10 cellular contexts compared by ENCODE assay signal in the genomic region with DNA sequence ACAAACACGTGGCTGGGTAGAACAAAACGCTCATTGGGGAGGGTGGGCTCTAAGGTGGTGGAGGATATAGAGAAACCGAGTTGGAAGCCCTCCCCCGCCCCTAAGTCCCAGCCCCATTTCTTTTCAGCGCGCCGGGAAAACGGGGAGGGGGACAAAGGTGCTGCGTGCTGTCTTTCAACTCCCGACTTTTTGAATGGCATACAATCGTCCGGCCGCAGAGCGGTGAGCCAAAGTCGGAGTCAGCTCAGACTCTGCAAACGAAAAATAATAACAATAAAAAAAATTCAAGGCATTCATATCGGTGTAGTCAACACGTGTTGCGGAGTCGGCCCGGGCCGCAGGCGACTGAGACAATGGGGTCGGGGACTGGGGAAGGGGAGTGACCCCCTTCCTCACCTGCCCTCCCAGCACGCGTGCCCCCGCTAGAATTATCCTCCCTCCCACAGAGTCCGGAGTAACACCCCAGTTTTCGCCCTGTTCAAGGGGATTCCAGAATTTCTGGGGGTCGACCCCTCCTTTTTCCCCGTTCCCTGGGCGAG. TPM values are rescaled to one million over a fixed set of nuclear protein-coding genes. Genes with fewer than 3 reads are reported as not detected.
A peak's percentile ranks its signal among the peaks of the same experiment; 100 is the strongest.
DNase-seq lines count a peak whose midpoint lies in the region; ATAC-seq, FAIRE-seq and TF ChIP-seq lines count a peak whose summit lies in the region.
"Had no signal": no experiment of that assay in that cellular context is flagged by ENCODE, and none has a peak within 500 bp of the region (broad histone marks: within the 10 kb centered on the region; RNA-seq: fewer than 3 reads in every experiment).

No MANE protein-coding gene starts in this region.

- intact Hi-C loops in HepG2 (cut with micrococcal nuclease; ENCODE audit: unreplicated experiment): no loop called here
- intact Hi-C loops in right lobe of liver (cut with DNase I): no loop called here
- intact Hi-C loops in aorta (cut with DNase I): no loop called here

- in situ Hi-C loops in HepG2 (cut with HindIII; ENCODE audit: extremely low pct_ligation_motif_present, low pct_unique_long_range_greater_than_20kb): no loop called here

- BruUV-seq in HepG2 (replicated peaks; lab: Mats Ljungman, UMichigan): no TSS peak

- peak in 1 of 2 experiments; percentile 21; a peak in 1 of 4 replicates for TF ChIP-seq POLR2A in HepG2 (IDR thresholded peaks at IDR 0.05; ENCODE audit: insufficient read depth in 1 of 2, low read depth in 2 of 2, low read length in 2 of 2)
- TF ChIP-seq POLR2A in right lobe of liver (IDR thresholded peaks at IDR 0.05): no peak

- ATAC-seq in HepG2: peak; percentile 3
- ATAC-seq in right lobe of liver: no peak
- ATAC-seq in aorta (ENCODE audit: low FRiP score): peak; percentile 33
- no peak for ATAC-seq in GM21619 (IDR thresholded peaks at IDR 0.05; ENCODE audit: unreplicated experiment)
- ATAC-seq in GM21737 (IDR thresholded peaks at IDR 0.05; ENCODE audit: unreplicated experiment): no peak

- no peak for DNase-seq in HepG2 (ENCODE audit: low spot score)
- DNase-seq in right lobe of liver: no peak
- peak; percentile 71 for DNase-seq in SW480 (ENCODE audit: low spot score)
- no peak for DNase-seq in aorta
- DNase-seq in anterior cingulate cortex (lab: John Stamatoyannopoulos, UW): no peak
- DNase-seq: NCI-H446 treated with DMSO at 0.1 percent for 48 hours had no signal

- H3K27me3 ChIP-seq in HepG2 (ENCODE audit: control insufficient read depth in 1 of 2, insufficient read depth in 2 of 2, low read length in 2 of 2) (peaks cover 0 to 3% of the 10 kb centered on the region in 2 experiments; a peak in 1 of 5 replicates), right lobe of liver (peaks cover 22 to 70% of the 10 kb centered on the region in 2 donors), iPS-15b (ENCODE audit: control insufficient read depth, insufficient read depth, low read length) (no peaks in the 10 kb centered on the region), aorta (ENCODE audit: control insufficient read depth in 1 of 2, insufficient read depth in 2 of 2, low read length in 1 of 2) (no peaks in the 10 kb centered on the region)

- POLR2A ChIA-PET in HepG2 (lab: Yijun Ruan, JAX): interaction anchor here (0.6 to 8.6 kb wide), 21 partner anchors 10 to 769 kb away, joined by 3 to 268 read pairs (median 5); a partner anchor contains a TSS

- H3K79me2 ChIP-seq in HepG2 (ENCODE audit: insufficient read depth, low read length): peaks cover 47% of the 10 kb centered on the region

- TF ChIP-seq CTCF in HepG2 (CRISPR knock-in tag; IDR thresholded peaks at IDR 0.05) (no peak), right lobe of liver (IDR thresholded peaks at IDR 0.05) (no peak)

- no peak overlapping the region for H2AFZ ChIP-seq in HepG2 (ENCODE audit: low read length)

- H3K9me3 ChIP-seq in HepG2 (ENCODE audit: low read length): no peaks in the 10 kb centered on the region
- H3K9me3 ChIP-seq in right lobe of liver: no peaks in the 10 kb centered on the region
- no peaks in the 10 kb centered on the region for H3K9me3 ChIP-seq in iPS-15b (ENCODE audit: control insufficient read depth, insufficient read depth, low read length)
- H3K9me3 ChIP-seq in aorta (ENCODE audit: control insufficient read depth, low read length): no peaks in the 10 kb centered on the region

- H3K36me3 ChIP-seq in HepG2 (replicated peaks in 1 of 2; ENCODE audit: control insufficient read depth in 1 of 2, insufficient read depth in 2 of 2, low read length in 2 of 2): no peaks in the 10 kb centered on the region
- no peaks in the 10 kb centered on the region for H3K36me3 ChIP-seq in right lobe of liver
- H3K36me3 ChIP-seq in iPS-15b (ENCODE audit: control insufficient read depth, insufficient read depth, low read length): peaks cover 4% of the 10 kb centered on the region
- no peaks in the 10 kb centered on the region for H3K36me3 ChIP-seq in aorta (ENCODE audit: control insufficient read depth in 1 of 2, insufficient read depth in 2 of 2, low read length in 1 of 2)

- peak overlapping the region; percentile 99 for H3K9ac ChIP-seq in HepG2 (ENCODE audit: insufficient read depth, low read depth, low read length)
- H3K9ac ChIP-seq in iPS-15b (ENCODE audit: low read depth, low read length): peak overlapping the region; percentile 98

- 2% methylated on average over 32 of the region's 32 CpGs for WGBS in HepG2 (ENCODE audit: low lambda C conversion rate)
- WGBS in right lobe of liver (ENCODE audit: insufficient coverage, low coverage, low lambda C conversion rate, missing lambda C conversion rate): 8% methylated on average over 24 of the region's 32 CpGs
- 8 to 10% methylated on average over 32 of the region's 32 CpGs for WGBS in aorta, 2 donors

- H3K4me3 ChIP-seq in HepG2 (replicated peaks in 1 of 3; ENCODE audit: insufficient read depth in 1 of 3, low read depth in 2 of 3, low read length in 3 of 3): peak overlapping the region; percentile 87 to 97 (median 90)
- no peak overlapping the region for H3K4me3 ChIP-seq in right lobe of liver
- peak overlapping the region; percentile 66 for H3K4me3 ChIP-seq in iPS-15b (ENCODE audit: low read depth, low read length)
- no peak overlapping the region for H3K4me3 ChIP-seq in aorta (ENCODE audit: low read length in 2 of 2)

- no peak for TF ChIP-seq EP300 in HepG2 (IDR thresholded peaks at IDR 0.05; ENCODE audit: low read depth in 2 of 2, low read length in 2 of 2)
- TF ChIP-seq EP300 in HepG2 (CRISPR knock-in tag; IDR thresholded peaks at IDR 0.05; ENCODE audit: borderline replicate concordance): no peak

- H3K4me1 ChIP-seq in HepG2 (ENCODE audit: insufficient read depth, low read length) (peaks cover 14% of the 10 kb centered on the region), right lobe of liver (peaks cover 0 to 2% (median 0%) of the 10 kb centered on the region in 4 donors), iPS-15b (ENCODE audit: control insufficient read depth, insufficient read depth, low read length) (peaks cover 20% of the 10 kb centered on the region), aorta (ENCODE audit: control insufficient read depth in 1 of 2, insufficient read depth in 2 of 2, low read length in 2 of 2) (no peaks in the 10 kb centered on the region)

- no peak for FAIRE-seq in HepG2 (lab: Jason Lieb, UNC)

- peak overlapping the region; percentile 87 for H3K4me2 ChIP-seq in HepG2 (ENCODE audit: low read depth, low read length)

- TF ChIP-seq RAD21 in HepG2 (CRISPR knock-in tag; IDR thresholded peaks at IDR 0.05): no peak

- CTCF ChIA-PET in HepG2 (lab: Yijun Ruan, JAX; ENCODE audit: low intra/inter-chr PET ratio, low total read pairs): interaction anchor here (1.1 kb wide), 1 partner anchor 41 kb away, joined by 3 read pairs; no protein-coding TSS in a partner anchor

- no peaks in the 10 kb centered on the region; the same call in 1 of the 2 replicates for H4K20me1 ChIP-seq in HepG2 (ENCODE audit: insufficient read depth, low read length)

- peak overlapping the region; percentile 95 for H3K27ac ChIP-seq in HepG2 (ENCODE audit: extremely low read length, insufficient read depth, low read length)
- H3K27ac ChIP-seq in right lobe of liver: no peak overlapping the region
- H3K27ac ChIP-seq in aorta (ENCODE audit: low read depth in 1 of 2, low read length in 2 of 2): no peak overlapping the region

RNA-seq across cellular contexts. Expression of a gene that starts 1.8 kb away (rescaled TPM):
- 75.1 and 116 TPM in 2 replicates for total RNA-seq in HepG2 (2016; rRNA removed; fragmentation: Illumina TruSeq; extraction: Trizol)
- 9.9 and 10.7 TPM in 2 replicates for total RNA-seq in HepG2 (2016; cell fraction: cytosol; rRNA removed; fragmentation: Illumina TruSeq; extraction: Trizol; ENCODE audit: low read depth)
- 72.3 and 98.1 TPM in 2 replicates for total RNA-seq in HepG2 (2016; cell fraction: insoluble cytoplasmic fraction; rRNA removed; fragmentation: Illumina TruSeq; extraction: Trizol)
- 48.4 and 51.3 TPM in 2 replicates for total RNA-seq in HepG2 (2016; cell fraction: membrane; rRNA removed; fragmentation: Illumina TruSeq; extraction: Trizol)
- total RNA-seq in HepG2 (2016; cell fraction: nucleus; rRNA removed; fragmentation: Illumina TruSeq; extraction: Trizol): 85.9 and 101 TPM in 2 replicates
- polyA plus RNA-seq in HepG2 (2011; rRNA removed): 29.0 and 29.7 TPM in 2 replicates
- polyA plus RNA-seq in HepG2 (2011; cell fraction: cytosol; rRNA removed): 20.8 and 22.5 TPM in 2 replicates
- polyA plus RNA-seq in HepG2 (2011; cell fraction: nucleus; rRNA removed): 55.5 and 77.0 TPM in 2 replicates
- polyA plus RNA-seq in HepG2 (2012): 38.7 and 44.9 TPM in 2 replicates
- 5.3 and 5.9 TPM in 2 replicates for polyA plus RNA-seq in HepG2 (2016; cell fraction: cytosol; fragmentation: Illumina TruSeq; extraction: Trizol; ENCODE audit: low read depth)
- 74.2 and 94.4 TPM in 2 replicates for polyA plus RNA-seq in HepG2 (2016; cell fraction: insoluble cytoplasmic fraction; fragmentation: Illumina TruSeq; extraction: Trizol; ENCODE audit: low read depth)
- polyA plus RNA-seq in HepG2 (2016; cell fraction: membrane; fragmentation: Illumina TruSeq; extraction: Trizol; ENCODE audit: low read depth): 16.6 and 19.1 TPM in 2 replicates
- polyA plus RNA-seq in HepG2 (2016; cell fraction: nucleus; fragmentation: Illumina TruSeq; extraction: Trizol; ENCODE audit: insufficient read depth, low read depth): 92.5 and 99.5 TPM in 2 replicates
- 12.9 and 68.2 TPM in 2 replicates for polyA minus RNA-seq in HepG2 (2011; rRNA and poly(A)+ RNA removed; ENCODE audit: low replicate concordance)
- polyA minus RNA-seq in HepG2 (2011; cell fraction: cytosol; rRNA and poly(A)+ RNA removed): 68.9 and 72.7 TPM in 2 replicates
- 66.3 and 72.9 TPM in 2 replicates for polyA minus RNA-seq in HepG2 (2011; cell fraction: nucleus; rRNA and poly(A)+ RNA removed)
- total RNA-seq in right lobe of liver: under 1 TPM in 1 of 6 experiments, not detected in 5; 0.56 TPM
- under 1 TPM in 1 of 2 donors, not detected in 1; 0.29 TPM for total RNA-seq in aorta
- polyA plus RNA-seq in aorta: under 1 TPM in 1 of 2 donors, not detected in 1; 0.13 TPM

RNA-seq across cellular contexts. Expression of a gene that starts 27.0 kb away (rescaled TPM):
- total RNA-seq in HepG2 (2016; rRNA removed; fragmentation: Illumina TruSeq; extraction: Trizol) (0.73 TPM in 1 of 2 replicates, not detected in the other), right lobe of liver (not detected), aorta (not detected)
- total RNA-seq in HepG2 (2016; cell fraction: cytosol; rRNA removed; fragmentation: Illumina TruSeq; extraction: Trizol; ENCODE audit: low read depth): 0.71 and 1.1 TPM in 2 replicates
- total RNA-seq in HepG2 (2016; cell fraction: insoluble cytoplasmic fraction; rRNA removed; fragmentation: Illumina TruSeq; extraction: Trizol): 0.39 and 0.52 TPM in 2 replicates
- total RNA-seq in HepG2 (2016; cell fraction: membrane; rRNA removed; fragmentation: Illumina TruSeq; extraction: Trizol): 0.38 and 0.46 TPM in 2 replicates
- total RNA-seq in HepG2 (2016; cell fraction: nucleus; rRNA removed; fragmentation: Illumina TruSeq; extraction: Trizol): not detected in 2 replicates
- polyA plus RNA-seq in HepG2 (2011; rRNA removed) (0.55 and 0.70 TPM in 2 replicates), aorta (1 to 10 TPM in 1 of 2 donors, not detected in 1; 3.3 TPM)
- 0.20 TPM in 1 of 2 replicates, not detected in the other for polyA plus RNA-seq in HepG2 (2011; cell fraction: cytosol; rRNA removed)
- not detected in 2 replicates for polyA plus RNA-seq in HepG2 (2011; cell fraction: nucleus; rRNA removed)
- 0.56 TPM in 1 of 2 replicates, not detected in the other for polyA plus RNA-seq in HepG2 (2012)
- 1.2 and 2.0 TPM in 2 replicates for polyA plus RNA-seq in HepG2 (2016; cell fraction: cytosol; fragmentation: Illumina TruSeq; extraction: Trizol; ENCODE audit: low read depth)
- polyA plus RNA-seq in HepG2 (2016; cell fraction: insoluble cytoplasmic fraction; fragmentation: Illumina TruSeq; extraction: Trizol; ENCODE audit: low read depth): 0.86 TPM in 1 of 2 replicates, not detected in the other
- polyA plus RNA-seq in HepG2 (2016; cell fraction: membrane; fragmentation: Illumina TruSeq; extraction: Trizol; ENCODE audit: low read depth): 0.58 and 0.61 TPM in 2 replicates
- polyA plus RNA-seq in HepG2 (2016; cell fraction: nucleus; fragmentation: Illumina TruSeq; extraction: Trizol; ENCODE audit: insufficient read depth, low read depth): not detected in 2 replicates
- polyA minus RNA-seq in HepG2 (2011; rRNA and poly(A)+ RNA removed; ENCODE audit: low replicate concordance): not detected in 2 replicates
- not detected in 2 replicates for polyA minus RNA-seq in HepG2 (2011; cell fraction: cytosol; rRNA and poly(A)+ RNA removed)
- polyA minus RNA-seq in HepG2 (2011; cell fraction: nucleus; rRNA and poly(A)+ RNA removed): not detected in 2 replicates
- total RNA-seq: H4 had no signal

RNA-seq across cellular contexts. Expression of a gene that starts 50.8 kb away (rescaled TPM):
- 152 and 153 TPM in 2 replicates for total RNA-seq in HepG2 (2016; rRNA removed; fragmentation: Illumina TruSeq; extraction: Trizol)
- 379 and 415 TPM in 2 replicates for total RNA-seq in HepG2 (2016; cell fraction: cytosol; rRNA removed; fragmentation: Illumina TruSeq; extraction: Trizol; ENCODE audit: low read depth)
- 132 and 156 TPM in 2 replicates for total RNA-seq in HepG2 (2016; cell fraction: insoluble cytoplasmic fraction; rRNA removed; fragmentation: Illumina TruSeq; extraction: Trizol)
- 389 and 390 TPM in 2 replicates for total RNA-seq in HepG2 (2016; cell fraction: membrane; rRNA removed; fragmentation: Illumina TruSeq; extraction: Trizol)
- total RNA-seq in HepG2 (2016; cell fraction: nucleus; rRNA removed; fragmentation: Illumina TruSeq; extraction: Trizol): 78.5 and 80.0 TPM in 2 replicates
- 98.6 and 114 TPM in 2 replicates for polyA plus RNA-seq in HepG2 (2011; rRNA removed)
- polyA plus RNA-seq in HepG2 (2011; cell fraction: cytosol; rRNA removed): 124 and 143 TPM in 2 replicates
- 64.9 and 71.3 TPM in 2 replicates for polyA plus RNA-seq in HepG2 (2011; cell fraction: nucleus; rRNA removed)
- 70.9 and 75.1 TPM in 2 replicates for polyA plus RNA-seq in HepG2 (2012)
- polyA plus RNA-seq in HepG2 (2016; cell fraction: cytosol; fragmentation: Illumina TruSeq; extraction: Trizol; ENCODE audit: low read depth): 660 and 736 TPM in 2 replicates
- polyA plus RNA-seq in HepG2 (2016; cell fraction: insoluble cytoplasmic fraction; fragmentation: Illumina TruSeq; extraction: Trizol; ENCODE audit: low read depth): 201 and 220 TPM in 2 replicates
- polyA plus RNA-seq in HepG2 (2016; cell fraction: membrane; fragmentation: Illumina TruSeq; extraction: Trizol; ENCODE audit: low read depth): 492 and 571 TPM in 2 replicates
- polyA plus RNA-seq in HepG2 (2016; cell fraction: nucleus; fragmentation: Illumina TruSeq; extraction: Trizol; ENCODE audit: insufficient read depth, low read depth): 195 and 196 TPM in 2 replicates
- polyA minus RNA-seq in HepG2 (2011; rRNA and poly(A)+ RNA removed; ENCODE audit: low replicate concordance): 77.3 and 128 TPM in 2 replicates
- polyA minus RNA-seq in HepG2 (2011; cell fraction: cytosol; rRNA and poly(A)+ RNA removed): 24.9 and 39.6 TPM in 2 replicates
- 26.7 and 37.0 TPM in 2 replicates for polyA minus RNA-seq in HepG2 (2011; cell fraction: nucleus; rRNA and poly(A)+ RNA removed)
- 10 to 100 TPM; 35.8 to 62.9 (median 47.5) TPM for total RNA-seq in right lobe of liver
- total RNA-seq in aorta: 10 to 100 TPM; 78.8 to 82.9 TPM
- polyA plus RNA-seq in aorta: 100 to 1,000 TPM; 148 to 217 TPM

Comparison
In these comparisons a context has a peak if more than half of its experiments do, and no peak if none do; other contexts are left out.
1. ATAC-seq: peak in HepG2 (single experiment) and aorta (single experiment); none in right lobe of liver (0 of 4), GM21619 (single experiment) and GM21737 (single experiment).
2. H3K4me3 ChIP-seq: peak in HepG2 (3 of 3) and iPS-15b (single experiment); none in right lobe of liver (0 of 3) and aorta (0 of 2).
3. RNA of a gene that starts 1.8 kb away (total RNA-seq): 9.9 to 116 TPM in HepG2; 0.29 TPM in aorta and 0.56 TPM in right lobe of liver; every median in the first group is over 4 times any median in the second.